In the genomic region with DNA sequence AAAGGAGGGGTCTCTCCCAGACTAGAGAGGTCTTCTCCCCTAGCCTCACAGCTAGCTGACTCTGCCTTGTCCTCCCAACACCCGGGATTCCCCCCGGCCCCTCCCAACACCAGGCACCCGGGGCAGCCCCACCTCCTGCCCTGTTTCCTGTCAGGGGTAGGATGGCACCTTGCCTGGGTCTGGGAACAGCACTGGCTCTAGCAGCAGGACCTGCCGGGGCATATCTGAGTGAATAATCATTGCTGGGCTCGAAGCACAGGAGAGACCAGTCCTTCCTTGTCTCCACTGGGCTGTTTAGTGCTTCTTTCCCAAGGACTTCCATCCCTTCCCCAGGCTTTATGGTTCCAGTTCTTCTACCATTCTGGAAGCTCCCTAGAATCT, we compare ENCODE assay signal across 7 cellular contexts. TPM values are rescaled to one million over a fixed set of nuclear protein-coding genes. Genes with fewer than 3 reads are reported as not detected.
A peak's percentile ranks its signal among the peaks of the same experiment; 100 is the strongest.
DNase-seq lines count a peak whose midpoint lies in the region; ATAC-seq lines count a peak whose summit lies in the region.
"Had no signal": no experiment of that assay in that cellular context is flagged by ENCODE, and none has a peak within 500 bp of the region (broad histone marks: within the 10 kb centered on the region; RNA-seq: fewer than 3 reads in every experiment).

No MANE protein-coding gene starts in this region.

- no peak for ATAC-seq in HG02642 (IDR thresholded peaks at IDR 0.05; ENCODE audit: poor library complexity, unreplicated experiment)

- peak; percentile 6 for DNase-seq in DMS153 (lab: John Stamatoyannopoulos, UW)
- DNase-seq in DMS153 treated with DMSO at 0.1 percent for 48 hours (lab: John Stamatoyannopoulos, UW; ENCODE audit: unreplicated experiment) = no peak
- DNase-seq in iris pigment epithelial cell (ENCODE audit: low read depth) = peak; percentile 37
- DNase-seq in ureter (ENCODE audit: low spot score) = peak; percentile 81
- DNase-seq in inferior parietal cortex (ENCODE audit: extremely low spot score) = no peak

RNA-seq across cellular contexts. Expression of gene MINK1, which starts 25.7 kb away (rescaled TPM):
- 119 TPM for total RNA-seq in ureter

RNA-seq across cellular contexts. Expression of gene C17orf107, which starts 40.5 kb away (rescaled TPM):
- 4.6 TPM for total RNA-seq in ureter

RNA-seq across cellular contexts. Expression of gene CHRNE, which starts 44.0 kb away (rescaled TPM):
- 1.2 TPM for total RNA-seq in ureter
- total RNA-seq: NCI-H460 had no signal

RNA-seq across cellular contexts. Expression of gene PLD2, which starts 51.9 kb away (rescaled TPM):
- total RNA-seq in ureter = 59.1 TPM

Comparison
In these comparisons a context has a peak if more than half of its experiments do, and no peak if none do; other contexts are left out.
1. DNase-seq: peak in DMS153 (single experiment), iris pigment epithelial cell (single experiment) and ureter (single experiment); none in DMS153 treated with DMSO at 0.1 percent for 48 hours (single experiment) and inferior parietal cortex (single experiment).